In genomic region chr10:53260213-53260612, GRCh38 we compare ENCODE assay signal across 4 cellular contexts.
"Had no signal": no experiment of that assay in that cellular context is flagged by ENCODE, and none has a peak within 500 bp of the region (broad histone marks: within the 10 kb centered on the region; RNA-seq: fewer than 3 reads in every experiment).

No MANE protein-coding gene starts in this region.

- H3K27ac ChIP-seq: HL-60 had no signal

- H3K4me3 ChIP-seq: K562 had no signal

- ATAC-seq: HepG2, K562 had no signal

- DNase-seq: IMR-90 had no signal
